17 cellular contexts compared by ENCODE assay signal in genomic region chr15:60928987-60929386, GRCh38.
"Had no signal": no experiment of that assay in that cellular context is flagged by ENCODE, and none has a peak within 500 bp of the region (broad histone marks: within the 10 kb centered on the region; RNA-seq: fewer than 3 reads in every experiment).

No MANE protein-coding gene starts in this region.

- ATAC-seq: activated T-helper 17 cell treated with anti-CD3 and anti-CD28 coated beads, Interleukin-2, amount 50 U/mL, for 72 hours; left lung; stimulated activated naive CD8-positive, alpha-beta T cell treated with anti-CD3 and anti-CD28 coated beads, Interleukin-15, Interleukin-2, amounts not matched to agents 100 U/mL and 50 U/mL, for 24 hours had no signal

- H3K27me3 ChIP-seq: brain microvascular endothelial cell, left lung had no signal

- DNase-seq: activated naive CD4-positive, alpha-beta T cell treated with Interleukin-2 at 50 U/mL for 16 hours; anterior cingulate cortex; brain microvascular endothelial cell; cortex of kidney; effector CD8-positive, alpha-beta T cell; foreskin fibroblast; hippocampal formation; left lung; mammary epithelial cell; naive B cell; posterior cingulate gyrus; stimulated activated CD4-positive, alpha-beta T cell treated with anti-CD3 and anti-CD28 coated beads, Interleukin-15, amount 100 ng/mL, for 24 hours; stimulated activated CD4-positive, alpha-beta T cell treated with anti-CD3 and anti-CD28 coated beads, Interleukin-4, amount 100 ng/mL, for 24 hours; stimulated activated naive CD8-positive, alpha-beta T cell treated with anti-CD3 and anti-CD28 coated beads, Interleukin-15, Interleukin-2, amounts not matched to agents 100 U/mL and 50 U/mL, for 24 hours; trophoblast cell had no signal

- H3K9me3 ChIP-seq: left lung, neutrophil had no signal

- H3K27ac ChIP-seq: brain microvascular endothelial cell, left lung, neutrophil had no signal

- H3K4me1 ChIP-seq: left lung had no signal

- H3K4me3 ChIP-seq: left lung had no signal

- H3K36me3 ChIP-seq: brain microvascular endothelial cell, left lung, neutrophil had no signal
